ENCODE assay signal across 8 cellular contexts in genomic region chr5:157651623-157652376, GRCh38. TPM values are rescaled to one million over a fixed set of nuclear protein-coding genes. Genes with fewer than 3 reads are reported as not detected.
DNase-seq lines count a peak whose midpoint lies in the region; ATAC-seq and TF ChIP-seq lines count a peak whose summit lies in the region.

No MANE protein-coding gene starts in this region.

- no peak overlapping the region for H3K4me3 Mint-ChIP-seq in progenitor cell of endocrine pancreas (ENCODE audit: low read depth)

- DNase-seq in HT-29 (ENCODE audit: low spot score) (peak; percentile 77), activated T-cell treated with anti-CD3 and anti-CD28 coated beads for 4 hours (peak; percentile 59), fibroblast of pulmonary artery (ENCODE audit: low read depth) (peak; percentile 53), progenitor cell of endocrine pancreas (ENCODE audit: low spot score, unreplicated experiment) (no peak), upper lobe of left lung (peak; percentile 84 to 94), NCI-H1048 (lab: John Stamatoyannopoulos, UW) (no peak), NCI-H82 (lab: John Stamatoyannopoulos, UW) (no peak)

- peak; percentile 94 for ATAC-seq in GM18867 (IDR thresholded peaks at IDR 0.05; ENCODE audit: unreplicated experiment)
- peak; percentile 88 to 92 for ATAC-seq in upper lobe of left lung (ENCODE audit: low FRiP score in 2 of 2)

- H3K36me3 Mint-ChIP-seq in progenitor cell of endocrine pancreas (ENCODE audit: insufficient read depth): peaks cover 9% of the 10 kb centered on the region

- H3K9me3 ChIP-seq in upper lobe of left lung: peaks cover 0 to 3% (median 0%) of the 10 kb centered on the region in 4 donors

- H3K27ac Mint-ChIP-seq in progenitor cell of endocrine pancreas: no peak overlapping the region

- H3K4me3 ChIP-seq in fibroblast of pulmonary artery (replicated peaks; ENCODE audit: low read depth, low read length) (peak overlapping the region; percentile 37), upper lobe of left lung (peak overlapping the region; percentile 20 to 53 (median 45))

- no peaks in the 10 kb centered on the region for H3K27me3 ChIP-seq in upper lobe of left lung

- no peaks in the 10 kb centered on the region for H3K4me1 Mint-ChIP-seq in progenitor cell of endocrine pancreas (ENCODE audit: low read depth)

- no peak for TF ChIP-seq POLR2A in upper lobe of left lung (IDR thresholded peaks at IDR 0.05)

- 36 to 78% methylated on average over 18 to 39 of the region's 63 CpGs for WGBS in upper lobe of left lung, 2 donors

- peak overlapping the region in 2 of 4 donors; percentile 46 to 58 for H3K27ac ChIP-seq in upper lobe of left lung

- H3K9me3 Mint-ChIP-seq in progenitor cell of endocrine pancreas (ENCODE audit: low read depth): peaks cover 29% of the 10 kb centered on the region

- no peaks in the 10 kb centered on the region for H3K27me3 Mint-ChIP-seq in progenitor cell of endocrine pancreas

- H3K4me1 ChIP-seq in upper lobe of left lung: peaks cover 0 to 10% (median 6%) of the 10 kb centered on the region in 4 donors

- H3K36me3 ChIP-seq in upper lobe of left lung: no peaks in the 10 kb centered on the region

- TF ChIP-seq CTCF in fibroblast of pulmonary artery (IDR thresholded peaks at IDR 0.05; ENCODE audit: low read length, missing control alignments) (peak; percentile 23), progenitor cell of endocrine pancreas (IDR thresholded peaks at IDR 0.05; ENCODE audit: unreplicated experiment) (peak; percentile 10), upper lobe of left lung (IDR thresholded peaks at IDR 0.05) (peak in 4 of 6 experiments; percentile 35 to 54 (median 46))

- no peak for TF ChIP-seq EP300 in upper lobe of left lung (IDR thresholded peaks at IDR 0.05)

RNA-seq across cellular contexts. Expression of gene SOX30, which starts 0.4 kb away (rescaled TPM):
- total RNA-seq in HT-29 (2014; rRNA removed; shearing (Covaris generic)): 0.15 and 0.37 TPM in 2 replicates
- total RNA-seq in progenitor cell of endocrine pancreas (not detected in 2 replicates), upper lobe of left lung (under 1 TPM in 1 of 6 donors, not detected in 5; 0.17 TPM)

RNA-seq across cellular contexts. Expression of gene C5orf52, which starts 19.5 kb away (rescaled TPM):
- not detected in 2 replicates for total RNA-seq in HT-29 (2014; rRNA removed; shearing (Covaris generic))
- total RNA-seq in progenitor cell of endocrine pancreas (not detected in 2 replicates), upper lobe of left lung (not detected)

Comparison
In these comparisons a context has a peak if more than half of its experiments do, and no peak if none do; other contexts are left out.
1. DNase-seq: peak in HT-29 (single experiment), activated T-cell treated with anti-CD3 and anti-CD28 coated beads for 4 hours (single experiment), fibroblast of pulmonary artery (single experiment) and upper lobe of left lung (2 of 2); none in progenitor cell of endocrine pancreas (single experiment), NCI-H1048 (single experiment) and NCI-H82 (single experiment).
2. Peak in every context shown above with its lines, with median percentiles within 50 percentile points of each other: CTCF ChIP-seq.